ENCODE assay signal across 15 cellular contexts in genomic region chr18:22713511-22713910, GRCh38.
"Had no signal": no experiment of that assay in that cellular context is flagged by ENCODE, and none has a peak within 500 bp of the region (broad histone marks: within the 10 kb centered on the region; RNA-seq: fewer than 3 reads in every experiment).

No MANE protein-coding gene starts in this region.

- H3K9me3 Mint-ChIP-seq: natural killer cell treated with Interleukin-12 subunit alpha and Interleukin-12 subunit beta and Interleukin-15 and Interleukin-18, amount 100 ng/mL, for 72 hours had no signal

- ATAC-seq: mucosa of descending colon; natural killer cell treated with Interleukin-12 subunit alpha and Interleukin-12 subunit beta and Interleukin-15 and Interleukin-18, amount 100 ng/mL, for 72 hours had no signal

- H3K36me3 ChIP-seq: stomach had no signal

- H3K27me3 ChIP-seq: stomach had no signal

- H3K4me3 Mint-ChIP-seq: activated naive CD8-positive, alpha-beta T cell; natural killer cell treated with Interleukin-12 subunit alpha and Interleukin-12 subunit beta and Interleukin-15 and Interleukin-18, amount 100 ng/mL, for 72 hours had no signal

- DNase-seq: activated CD4-positive, alpha-beta T cell treated with anti-CD3 and anti-CD28 coated beads, Interleukin-2, amount 50 U/mL, for 4 hours; activated CD4-positive, CD25-positive, alpha-beta regulatory T cell treated with anti-CD3 and anti-CD28 coated beads, Interleukin-2, amount 50 U/mL, for 72 hours; activated gamma-delta T cell; activated T-cell treated with anti-CD3 and anti-CD28 coated beads, Interleukin-2, amount 50 U/mL, for 48 hours; anterior cingulate cortex; cortex of kidney; effector memory CD4-positive, alpha-beta T cell; hypothalamus; kidney glomerular epithelial cell; mucosa of descending colon; stimulated activated CD4-positive, alpha-beta T cell treated with anti-CD3 and anti-CD28 coated beads, Interleukin-4, amount 100 ng/mL, for 4 hours; stomach had no signal

- H3K36me3 Mint-ChIP-seq: activated naive CD8-positive, alpha-beta T cell; natural killer cell treated with Interleukin-12 subunit alpha and Interleukin-12 subunit beta and Interleukin-15 and Interleukin-18, amount 100 ng/mL, for 72 hours had no signal

- H3K9me3 ChIP-seq: mucosa of descending colon, stomach had no signal

- H3K4me3 ChIP-seq: lung, mucosa of descending colon, stomach had no signal

- H3K27ac Mint-ChIP-seq: activated naive CD8-positive, alpha-beta T cell; natural killer cell treated with Interleukin-12 subunit alpha and Interleukin-12 subunit beta and Interleukin-15 and Interleukin-18, amount 100 ng/mL, for 72 hours had no signal

- H3K27ac ChIP-seq: stomach had no signal
